Comparison of ENCODE assay signal across 1 cellular context in the genomic region with DNA sequence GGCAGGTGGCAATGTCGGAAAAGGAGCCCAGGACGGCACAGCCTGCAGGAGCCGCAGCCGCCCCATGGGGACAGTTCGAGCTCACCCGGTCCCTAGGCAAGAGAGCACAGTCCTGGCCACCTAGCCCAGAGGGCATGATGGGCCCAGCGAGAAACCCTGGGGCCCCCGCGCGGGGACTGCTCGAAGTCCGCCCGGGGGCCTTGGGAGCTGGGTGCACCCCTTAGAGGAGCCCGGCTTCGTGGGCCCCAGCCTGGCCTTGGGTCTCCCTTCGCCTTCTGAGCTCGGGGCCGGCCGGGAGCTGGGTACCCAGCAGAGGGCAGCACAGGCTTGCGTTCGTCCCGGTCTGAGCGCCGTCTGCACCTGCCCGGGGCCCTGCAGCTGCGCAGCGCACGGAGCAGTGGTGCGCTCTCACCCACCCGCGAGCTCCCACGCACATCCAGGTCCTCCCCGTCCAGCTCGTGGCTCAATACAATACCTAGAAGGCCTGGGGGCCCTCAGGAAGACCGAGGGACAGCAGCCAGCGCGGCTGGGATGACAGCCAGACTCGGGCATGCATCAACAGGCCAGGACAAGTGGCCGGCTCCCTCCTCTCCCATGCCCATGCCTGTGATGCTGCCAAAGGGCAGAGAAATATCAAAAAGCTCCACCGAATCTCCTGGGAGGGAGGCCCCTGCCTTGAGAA.
TF ChIP-seq lines count a peak whose summit lies in the region.

No MANE protein-coding gene starts in this region.

TF ChIP-seq in K562, 482 proteins besides CTCF, POLR2A, EP300 and RAD21 (continued from another document):
- TF ChIP-seq, protein P1, sequence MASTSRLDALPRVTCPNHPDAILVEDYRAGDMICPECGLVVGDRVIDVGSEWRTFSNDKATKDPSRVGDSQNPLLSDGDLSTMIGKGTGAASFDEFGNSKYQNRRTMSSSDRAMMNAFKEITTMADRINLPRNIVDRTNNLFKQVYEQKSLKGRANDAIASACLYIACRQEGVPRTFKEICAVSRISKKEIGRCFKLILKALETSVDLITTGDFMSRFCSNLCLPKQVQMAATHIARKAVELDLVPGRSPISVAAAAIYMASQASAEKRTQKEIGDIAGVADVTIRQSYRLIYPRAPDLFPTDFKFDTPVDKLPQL (IDR thresholded peaks at IDR 0.05; ENCODE audit: extremely low read depth, insufficient read length), result no peak
- peak; percentile 67 to 73 for TF ChIP-seq NRF1 (conservative IDR thresholded peaks at IDR 0.05 in 1 of 2, IDR thresholded peaks at IDR 0.05 in 1 of 2)
- TF ChIP-seq, protein P2, sequence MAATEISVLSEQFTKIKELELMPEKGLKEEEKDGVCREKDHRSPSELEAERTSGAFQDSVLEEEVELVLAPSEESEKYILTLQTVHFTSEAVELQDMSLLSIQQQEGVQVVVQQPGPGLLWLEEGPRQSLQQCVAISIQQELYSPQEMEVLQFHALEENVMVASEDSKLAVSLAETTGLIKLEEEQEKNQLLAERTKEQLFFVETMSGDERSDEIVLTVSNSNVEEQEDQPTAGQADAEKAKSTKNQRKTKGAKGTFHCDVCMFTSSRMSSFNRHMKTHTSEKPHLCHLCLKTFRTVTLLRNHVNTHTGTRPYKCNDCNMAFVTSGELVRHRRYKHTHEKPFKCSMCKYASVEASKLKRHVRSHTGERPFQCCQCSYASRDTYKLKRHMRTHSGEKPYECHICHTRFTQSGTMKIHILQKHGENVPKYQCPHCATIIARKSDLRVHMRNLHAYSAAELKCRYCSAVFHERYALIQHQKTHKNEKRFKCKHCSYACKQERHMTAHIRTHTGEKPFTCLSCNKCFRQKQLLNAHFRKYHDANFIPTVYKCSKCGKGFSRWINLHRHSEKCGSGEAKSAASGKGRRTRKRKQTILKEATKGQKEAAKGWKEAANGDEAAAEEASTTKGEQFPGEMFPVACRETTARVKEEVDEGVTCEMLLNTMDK (IDR thresholded peaks at IDR 0.05; ENCODE audit: borderline replicate concordance, insufficient read depth, low read depth, low read length, poor library complexity, severe bottlenecking), result peak; percentile 16
- TF ChIP-seq POLR2B (IDR thresholded peaks at IDR 0.05; ENCODE audit: low read depth, partially characterized antibody), result no peak
- TF ChIP-seq TFAM (CRISPR knock-in tag; conservative IDR thresholded peaks at IDR 0.05), result no peak
- TF ChIP-seq, protein P3, sequence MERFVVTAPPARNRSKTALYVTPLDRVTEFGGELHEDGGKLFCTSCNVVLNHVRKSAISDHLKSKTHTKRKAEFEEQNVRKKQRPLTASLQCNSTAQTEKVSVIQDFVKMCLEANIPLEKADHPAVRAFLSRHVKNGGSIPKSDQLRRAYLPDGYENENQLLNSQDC (CRISPR knock-in tag; IDR thresholded peaks at IDR 0.05), result no peak
- TF ChIP-seq DMBX1 (CRISPR knock-in tag; IDR thresholded peaks at IDR 0.05; ENCODE audit: borderline replicate concordance), result no peak
- TF ChIP-seq ZZZ3 (IDR thresholded peaks at IDR 0.05), result no peak
- TF ChIP-seq, protein P4, sequence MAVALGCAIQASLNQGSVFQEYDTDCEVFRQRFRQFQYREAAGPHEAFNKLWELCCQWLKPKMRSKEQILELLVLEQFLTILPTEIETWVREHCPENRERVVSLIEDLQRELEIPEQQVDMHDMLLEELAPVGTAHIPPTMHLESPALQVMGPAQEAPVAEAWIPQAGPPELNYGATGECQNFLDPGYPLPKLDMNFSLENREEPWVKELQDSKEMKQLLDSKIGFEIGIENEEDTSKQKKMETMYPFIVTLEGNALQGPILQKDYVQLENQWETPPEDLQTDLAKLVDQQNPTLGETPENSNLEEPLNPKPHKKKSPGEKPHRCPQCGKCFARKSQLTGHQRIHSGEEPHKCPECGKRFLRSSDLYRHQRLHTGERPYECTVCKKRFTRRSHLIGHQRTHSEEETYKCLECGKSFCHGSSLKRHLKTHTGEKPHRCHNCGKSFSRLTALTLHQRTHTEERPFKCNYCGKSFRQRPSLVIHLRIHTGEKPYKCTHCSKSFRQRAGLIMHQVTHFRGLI (CRISPR knock-in tag; IDR thresholded peaks at IDR 0.05), result no peak
- TF ChIP-seq ZNF184 (CRISPR knock-in tag; IDR thresholded peaks at IDR 0.05), result no peak
